ENCODE assay signal across 8 cellular contexts in genomic region chr1:113370868-113371267, GRCh38.
"Had no signal": no experiment of that assay in that cellular context is flagged by ENCODE, and none has a peak within 500 bp of the region (broad histone marks: within the 10 kb centered on the region; RNA-seq: fewer than 3 reads in every experiment).

No MANE protein-coding gene starts in this region.

- FAIRE-seq: G401.6, GM12878, GM12891, GM12892, GM18507, GM19239 had no signal

- DNase-seq: GDM1, GF-D8 had no signal

- H3K4me3 ChIP-seq: GM12878 had no signal

- ATAC-seq: GM12878 had no signal
